27 cellular contexts compared by ENCODE assay signal in genomic region chr5:1002271-1002546, GRCh38. TPM values are rescaled to one million over a fixed set of nuclear protein-coding genes. Genes with fewer than 3 reads are reported as not detected.
A peak's percentile ranks its signal among the peaks of the same experiment; 100 is the strongest.
DNase-seq lines count a peak whose midpoint lies in the region; ATAC-seq and TF ChIP-seq lines count a peak whose summit lies in the region.
"Had no signal": no experiment of that assay in that cellular context is flagged by ENCODE, and none has a peak within 500 bp of the region (broad histone marks: within the 10 kb centered on the region; RNA-seq: fewer than 3 reads in every experiment).

No MANE protein-coding gene starts in this region.

- H3K36me3 ChIP-seq in Karpas-422 (ENCODE audit: insufficient read depth, low read length), result no peaks in the 10 kb centered on the region
- H3K36me3 ChIP-seq: BE2C, SJSA1 had no signal

- H3K27me3 Mint-ChIP-seq in T-helper 2 cell treated with Interferon-gamma antibody and Interleukin-4, amounts not matched to agents 5 μg/mL and 100 μg/mL, for 36 hours (ENCODE audit: low read depth), result peaks cover 22% of the 10 kb centered on the region
- H3K27me3 Mint-ChIP-seq in activated B cell treated with CpG ODN at 0.5 μM for 24 hours (peaks cover 32% of the 10 kb centered on the region), nephron (ENCODE audit: low read depth) (peaks cover 33% of the 10 kb centered on the region)

- H3K9me3 ChIP-seq in Karpas-422 (ENCODE audit: low read length), result no peaks in the 10 kb centered on the region
- H3K9me3 ChIP-seq: BE2C had no signal

- H3K27me3 ChIP-seq in Karpas-422 (ENCODE audit: low read length), result no peaks in the 10 kb centered on the region

- H3K79me2 ChIP-seq in Karpas-422 (ENCODE audit: low read length), result no peaks in the 10 kb centered on the region

- H3K4me1 ChIP-seq in Karpas-422 (ENCODE audit: low read length), result peaks cover 6% of the 10 kb centered on the region; the same call in 1 of the 2 replicates

- POLR2A ChIA-PET in activated B cell treated with CpG ODN at 0.5 μM for 24 hours (lab: Charles Lee), result no interaction called here

- peaks cover 30% of the 10 kb centered on the region for H3K4me1 Mint-ChIP-seq in T-helper 2 cell treated with Interferon-gamma antibody and Interleukin-4, amounts not matched to agents 5 μg/mL and 100 μg/mL, for 36 hours (ENCODE audit: low read depth)
- H3K4me1 Mint-ChIP-seq in activated B cell treated with CpG ODN at 0.5 μM for 24 hours, result peaks cover 9% of the 10 kb centered on the region
- H3K4me1 Mint-ChIP-seq in nephron, result peaks cover 26% of the 10 kb centered on the region

- no peak for ATAC-seq in activated B cell treated with CpG ODN at 0.5 μM for 24 hours (ENCODE audit: low read depth)
- no peak for ATAC-seq in HG02759 (IDR thresholded peaks at IDR 0.05; ENCODE audit: unreplicated experiment)
- ATAC-seq: GM23338, Right ventricle myocardium inferior had no signal

- no peak overlapping the region for H3K27ac Mint-ChIP-seq in T-helper 2 cell treated with Interferon-gamma antibody and Interleukin-4, amounts not matched to agents 5 μg/mL and 100 μg/mL, for 36 hours
- H3K27ac Mint-ChIP-seq in activated B cell treated with CpG ODN at 0.5 μM for 24 hours (peak overlapping the region; percentile 7), nephron (no peak overlapping the region)
- H3K27ac Mint-ChIP-seq: GM23338, IgD-negative memory B cell had no signal

- no peak overlapping the region for H3K4me2 ChIP-seq in Karpas-422 (ENCODE audit: low read depth, low read length, poor library complexity, severe bottlenecking)
- H3K4me2 ChIP-seq: GM23338, KMS-11, PC-9 had no signal

- TF ChIP-seq CTCF in activated B cell treated with CpG ODN at 0.5 μM for 24 hours (IDR thresholded peaks at IDR 0.05) (no peak), nephron (IDR thresholded peaks at IDR 0.05; ENCODE audit: unreplicated experiment in 3 of 3) (no peak)

- H3K36me3 Mint-ChIP-seq in T-helper 2 cell treated with Interferon-gamma antibody and Interleukin-4, amounts not matched to agents 5 μg/mL and 100 μg/mL, for 36 hours (ENCODE audit: low read depth), result no peaks in the 10 kb centered on the region
- H3K36me3 Mint-ChIP-seq in activated B cell treated with CpG ODN at 0.5 μM for 24 hours (ENCODE audit: low read depth) (no peaks in the 10 kb centered on the region), nephron (ENCODE audit: low read depth) (no peaks in the 10 kb centered on the region)
- H3K36me3 Mint-ChIP-seq: CD4-positive, alpha-beta memory T cell; IgD-negative memory B cell had no signal

- CTCF ChIA-PET in activated B cell treated with CpG ODN at 0.5 μM for 24 hours (lab: Charles Lee), result no interaction called here

- no peaks in the 10 kb centered on the region for H3K9me3 Mint-ChIP-seq in T-helper 2 cell treated with Interferon-gamma antibody and Interleukin-4, amounts not matched to agents 5 μg/mL and 100 μg/mL, for 36 hours
- H3K9me3 Mint-ChIP-seq in activated B cell treated with CpG ODN at 0.5 μM for 24 hours, result no peaks in the 10 kb centered on the region
- no peaks in the 10 kb centered on the region for H3K9me3 Mint-ChIP-seq in nephron
- H3K9me3 Mint-ChIP-seq: CD4-positive, alpha-beta memory T cell; GM23338; IgD-negative memory B cell had no signal

- no peak overlapping the region for H3K27ac ChIP-seq in Karpas-422 (ENCODE audit: low read length)
- H3K27ac ChIP-seq: 22Rv1, KMS-11, PC-9, SJSA1 had no signal

- no peak overlapping the region for H2AFZ ChIP-seq in Karpas-422 (ENCODE audit: low read length)
- H2AFZ ChIP-seq: GM23338, PC-9 had no signal

- intact Hi-C loops in activated B cell treated with CpG ODN at 0.5 μM for 24 hours (cut with micrococcal nuclease), result loop anchor here (10.0 kb wide), 1 partner anchor 643 kb away; no protein-coding TSS in a partner anchor

- H3K9ac ChIP-seq in Karpas-422 (ENCODE audit: low read length), result no peak overlapping the region
- H3K9ac ChIP-seq: KMS-11 had no signal

- DNase-seq in T-helper 2 cell treated with Interferon-gamma antibody and Interleukin-4, amounts not matched to agents 5 μg/mL and 100 μg/mL, for 36 hours (ENCODE audit: low spot score), result no peak
- DNase-seq in T-helper 2 cell (no peak), activated B cell treated with CpG ODN at 0.5 μM for 24 hours (no peak), SKM-1 (lab: John Stamatoyannopoulos, UW; ENCODE audit: unreplicated experiment) (no peak), kidney tubule cell (ENCODE audit: low spot score) (no peak), Karpas-422 (no peak)
- DNase-seq: ACHN; BE2C; CD4-positive, alpha-beta memory T cell; COR-L47; HCEC 1CT; NCI-H1092; NCI-H1436; NCI-H187; NCI-H2081 treated with DMSO at 0.1 percent for 48 hours; NCI-H524; NCI-H774; NK-92 treated with Interleukin-12 subunit alpha and Interleukin-12 subunit beta, amount 100 ng/mL, for 24 hours; PC-9 had no signal

- no peaks in the 10 kb centered on the region for H3K9me2 ChIP-seq in Karpas-422 (replicated peaks; ENCODE audit: insufficient read depth, low read length)

- no peaks in the 10 kb centered on the region for H4K20me1 ChIP-seq in Karpas-422 (ENCODE audit: insufficient read depth, low read depth, low read length)

- H3K4me3 Mint-ChIP-seq in T-helper 2 cell treated with Interferon-gamma antibody and Interleukin-4, amounts not matched to agents 5 μg/mL and 100 μg/mL, for 36 hours, result peak overlapping the region; percentile 26
- H3K4me3 Mint-ChIP-seq in activated B cell treated with CpG ODN at 0.5 μM for 24 hours, result no peak overlapping the region
- peak overlapping the region in 2 of 3 experiments; percentile 37 to 51 for H3K4me3 Mint-ChIP-seq in nephron
- H3K4me3 Mint-ChIP-seq: GM23338 had no signal

- H3K4me3 ChIP-seq in Karpas-422 (ENCODE audit: low read length), result no peak overlapping the region
- H3K4me3 ChIP-seq: GM23338, PC-9, SJSA1 had no signal

RNA-seq across cellular contexts. Expression of gene NKD2, which starts 6.4 kb away (rescaled TPM):
- total RNA-seq in activated B cell treated with CpG ODN at 0.5 μM for 24 hours, result 0.16 and 1.1 TPM in 2 replicates
- total RNA-seq in Karpas-422 (2014; rRNA removed; shearing (Covaris generic); ENCODE audit: low replicate concordance), result not detected in 2 replicates
- total RNA-seq: CD4-positive, alpha-beta memory T cell had no signal
